10 cellular contexts compared by ENCODE assay signal in genomic region chr1:156659672-156659993, GRCh38. TPM values are rescaled to one million over a fixed set of nuclear protein-coding genes. Genes with fewer than 3 reads are reported as not detected.
DNase-seq lines count a peak whose midpoint lies in the region; ATAC-seq and TF ChIP-seq lines count a peak whose summit lies in the region.
"Had no signal": no experiment of that assay in that cellular context is flagged by ENCODE, and none has a peak within 500 bp of the region (broad histone marks: within the 10 kb centered on the region; RNA-seq: fewer than 3 reads in every experiment).

No MANE protein-coding gene starts in this region.

- no peaks in the 10 kb centered on the region for H3K36me3 Mint-ChIP-seq in CD4-positive, alpha-beta memory T cell

- no peaks in the 10 kb centered on the region for H3K36me3 ChIP-seq in CD4-positive, alpha-beta memory T cell (ENCODE audit: insufficient read depth, low read length)
- no peaks in the 10 kb centered on the region for H3K36me3 ChIP-seq in osteoblast (ENCODE audit: insufficient read depth, low read length)

- CTCF ChIA-PET in CD4-positive, alpha-beta memory T cell (lab: Charles Lee; ENCODE audit: partially characterized antibody): interaction anchor here (0.8 to 7.8 kb wide), 14 partner anchors 10 to 159 kb away, joined by 3 to 153 read pairs (median 4); partner anchors contain the start of genes CRABP2, ISG20L2, MEF2D and METTL25B

- H3K27ac ChIP-seq in CD4-positive, alpha-beta memory T cell (ENCODE audit: low read depth, low read length): no peak overlapping the region
- H3K27ac ChIP-seq in cingulate gyrus (ENCODE audit: low read depth, low read length) (peak overlapping the region; percentile 65), osteoblast (ENCODE audit: low read depth, low read length) (no peak overlapping the region)

- peak overlapping the region; percentile 96 for H2AFZ ChIP-seq in osteoblast (ENCODE audit: low read length)

- ATAC-seq in GM18517 (IDR thresholded peaks at IDR 0.05; ENCODE audit: unreplicated experiment) (no peak), GM19351 (IDR thresholded peaks at IDR 0.05; ENCODE audit: unreplicated experiment) (no peak), HG03135 (IDR thresholded peaks at IDR 0.05; ENCODE audit: unreplicated experiment) (no peak)

- no peak for DNase-seq in CD4-positive, alpha-beta memory T cell
- DNase-seq in Jurkat, Clone E6-1 (ENCODE audit: low read depth, low spot score): no peak
- no peak for DNase-seq in osteoblast (ENCODE audit: insufficient read length, low spot score, missing footprints)
- no peak for DNase-seq in HUDEP-2 (lab: John Stamatoyannopoulos, UW; ENCODE audit: unreplicated experiment in 76 of 76)

- H4K20me1 ChIP-seq in osteoblast (ENCODE audit: insufficient read depth, low read length): no peaks in the 10 kb centered on the region

- H3K79me2 ChIP-seq in osteoblast (ENCODE audit: insufficient read depth, low read length): no peaks in the 10 kb centered on the region

- H3K4me3 ChIP-seq in CD4-positive, alpha-beta memory T cell (ENCODE audit: low read length in 2 of 2): peak overlapping the region; percentile 7 to 9
- peak overlapping the region; percentile 21; the same call in 1 of the 2 replicates for H3K4me3 ChIP-seq in Jurkat, Clone E6-1 (ENCODE audit: low read length)
- peak overlapping the region; percentile 39 for H3K4me3 ChIP-seq in osteoblast (ENCODE audit: insufficient read depth, low read length)

- H3K27ac Mint-ChIP-seq in CD4-positive, alpha-beta memory T cell: peak overlapping the region in 6 of 7 donors; percentile 67 to 90 (median 78)

- peak overlapping the region; percentile 35 to 74 (median 60) for H3K4me3 Mint-ChIP-seq in CD4-positive, alpha-beta memory T cell

- peaks cover 63% of the 10 kb centered on the region for H3K4me1 ChIP-seq in CD4-positive, alpha-beta memory T cell (ENCODE audit: insufficient read depth, low read length)
- H3K4me1 ChIP-seq in osteoblast (ENCODE audit: insufficient read depth, low read length): peaks cover 56% of the 10 kb centered on the region

- H3K9me3 ChIP-seq in CD4-positive, alpha-beta memory T cell (ENCODE audit: control insufficient read depth in 1 of 2, low read length in 2 of 2): no peaks in the 10 kb centered on the region
- no peaks in the 10 kb centered on the region for H3K9me3 ChIP-seq in osteoblast (ENCODE audit: low read depth, low read length)

- intact Hi-C loops in CD4-positive, alpha-beta memory T cell (cut with micrococcal nuclease): no loop called here

- peaks cover 20 to 26% of the 10 kb centered on the region in 2 donors for H3K27me3 Mint-ChIP-seq in CD4-positive, alpha-beta memory T cell

- no peaks in the 10 kb centered on the region for H3K9me3 Mint-ChIP-seq in CD4-positive, alpha-beta memory T cell
- H3K9me3 Mint-ChIP-seq: H9 had no signal

- H3K4me1 Mint-ChIP-seq in CD4-positive, alpha-beta memory T cell: peaks cover 30 to 72% (median 46%) of the 10 kb centered on the region in 4 donors

- H3K27me3 ChIP-seq in CD4-positive, alpha-beta memory T cell (ENCODE audit: insufficient read depth, low read length): peaks cover 16% of the 10 kb centered on the region
- H3K27me3 ChIP-seq in osteoblast (ENCODE audit: insufficient read depth, low read length): peaks cover 32% of the 10 kb centered on the region

- H3K4me2 ChIP-seq in osteoblast (ENCODE audit: insufficient read depth, low read length): peak overlapping the region; percentile 64

- POLR2A ChIA-PET in CD4-positive, alpha-beta memory T cell (lab: Charles Lee; ENCODE audit: partially characterized antibody): interaction anchor here (2.6 kb wide), 1 partner anchor 47 kb away, joined by 9 read pairs; the partner anchor contains the start of gene CRABP2

- TF ChIP-seq CTCF in osteoblast (IDR thresholded peaks at IDR 0.05; ENCODE audit: extremely low read depth, low read depth, low read length): no peak

RNA-seq across cellular contexts. Expression of gene NES, which starts 17.6 kb away (rescaled TPM):
- total RNA-seq in CD4-positive, alpha-beta memory T cell: not detected
- polyA plus RNA-seq in CD4-positive, alpha-beta memory T cell: not detected
- polyA plus RNA-seq in Jurkat, Clone E6-1 (2012; ENCODE audit: insufficient read depth, insufficient read length): not detected
- total RNA-seq in osteoblast: 0.36 and 1.5 TPM in 2 replicates

RNA-seq across cellular contexts. Expression of gene BCAN, which starts 17.7 kb away (rescaled TPM):
- not detected for total RNA-seq in CD4-positive, alpha-beta memory T cell
- not detected for polyA plus RNA-seq in CD4-positive, alpha-beta memory T cell
- polyA plus RNA-seq in Jurkat, Clone E6-1 (2012; ENCODE audit: insufficient read depth, insufficient read length): not detected
- total RNA-seq in osteoblast: not detected in 2 replicates
- total RNA-seq: subcutaneous adipose tissue had no signal

RNA-seq across cellular contexts. Expression of gene HAPLN2, which starts 40.4 kb away (rescaled TPM):
- total RNA-seq in CD4-positive, alpha-beta memory T cell: not detected
- polyA plus RNA-seq in CD4-positive, alpha-beta memory T cell: not detected
- polyA plus RNA-seq in Jurkat, Clone E6-1 (2012; ENCODE audit: insufficient read depth, insufficient read length): not detected
- total RNA-seq in osteoblast: not detected in 2 replicates

RNA-seq across cellular contexts. Expression of gene CRABP2, which starts 45.8 kb away (rescaled TPM):
- total RNA-seq in CD4-positive, alpha-beta memory T cell: under 1 TPM; 0.55 to 0.61 TPM
- under 1 TPM in 1 of 2 donors, not detected in 1; 0.21 TPM for polyA plus RNA-seq in CD4-positive, alpha-beta memory T cell
- 1.9 TPM for polyA plus RNA-seq in Jurkat, Clone E6-1 (2012; ENCODE audit: insufficient read depth, insufficient read length)
- 9.1 and 16.6 TPM in 2 replicates for total RNA-seq in osteoblast

RNA-seq across cellular contexts. Expression of gene GPATCH4, which starts 58.4 kb away (rescaled TPM):
- 10 to 100 TPM; 26.9 to 30.7 TPM for total RNA-seq in CD4-positive, alpha-beta memory T cell
- 10 to 100 TPM in 1 of 2 donors, 1 to 10 TPM in 1; 8.1 to 58.5 TPM for polyA plus RNA-seq in CD4-positive, alpha-beta memory T cell
- 58.7 TPM for polyA plus RNA-seq in Jurkat, Clone E6-1 (2012; ENCODE audit: insufficient read depth, insufficient read length)
- total RNA-seq in osteoblast: 8.0 and 11.2 TPM in 2 replicates
